In the genomic region with DNA sequence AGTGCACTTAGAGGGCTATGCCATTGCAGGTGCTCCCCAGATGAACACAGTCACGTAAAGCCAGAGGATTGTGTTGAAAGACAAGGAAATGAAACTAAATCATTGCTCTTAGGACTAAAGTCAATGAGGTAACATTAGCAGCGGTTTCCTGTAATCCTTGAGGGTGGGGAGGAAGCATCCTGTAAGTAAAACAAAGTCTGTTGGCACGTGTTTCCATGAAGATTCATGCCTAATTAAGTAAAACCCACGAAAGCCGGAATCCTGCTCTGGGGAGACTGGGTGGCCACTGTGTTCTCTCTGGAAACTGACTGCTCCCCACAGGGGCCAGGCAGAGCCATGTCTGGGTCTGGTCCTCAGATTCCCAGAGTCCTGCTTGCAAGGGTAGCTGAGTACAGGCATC, we compare ENCODE assay signal across 1 cellular context.
TF ChIP-seq lines count a peak whose summit lies in the region.

No MANE protein-coding gene starts in this region.

TF ChIP-seq in GM23338, 12 proteins besides CTCF, POLR2A, EP300 and RAD21 (continued from another document):
- TF ChIP-seq, protein P1, sequence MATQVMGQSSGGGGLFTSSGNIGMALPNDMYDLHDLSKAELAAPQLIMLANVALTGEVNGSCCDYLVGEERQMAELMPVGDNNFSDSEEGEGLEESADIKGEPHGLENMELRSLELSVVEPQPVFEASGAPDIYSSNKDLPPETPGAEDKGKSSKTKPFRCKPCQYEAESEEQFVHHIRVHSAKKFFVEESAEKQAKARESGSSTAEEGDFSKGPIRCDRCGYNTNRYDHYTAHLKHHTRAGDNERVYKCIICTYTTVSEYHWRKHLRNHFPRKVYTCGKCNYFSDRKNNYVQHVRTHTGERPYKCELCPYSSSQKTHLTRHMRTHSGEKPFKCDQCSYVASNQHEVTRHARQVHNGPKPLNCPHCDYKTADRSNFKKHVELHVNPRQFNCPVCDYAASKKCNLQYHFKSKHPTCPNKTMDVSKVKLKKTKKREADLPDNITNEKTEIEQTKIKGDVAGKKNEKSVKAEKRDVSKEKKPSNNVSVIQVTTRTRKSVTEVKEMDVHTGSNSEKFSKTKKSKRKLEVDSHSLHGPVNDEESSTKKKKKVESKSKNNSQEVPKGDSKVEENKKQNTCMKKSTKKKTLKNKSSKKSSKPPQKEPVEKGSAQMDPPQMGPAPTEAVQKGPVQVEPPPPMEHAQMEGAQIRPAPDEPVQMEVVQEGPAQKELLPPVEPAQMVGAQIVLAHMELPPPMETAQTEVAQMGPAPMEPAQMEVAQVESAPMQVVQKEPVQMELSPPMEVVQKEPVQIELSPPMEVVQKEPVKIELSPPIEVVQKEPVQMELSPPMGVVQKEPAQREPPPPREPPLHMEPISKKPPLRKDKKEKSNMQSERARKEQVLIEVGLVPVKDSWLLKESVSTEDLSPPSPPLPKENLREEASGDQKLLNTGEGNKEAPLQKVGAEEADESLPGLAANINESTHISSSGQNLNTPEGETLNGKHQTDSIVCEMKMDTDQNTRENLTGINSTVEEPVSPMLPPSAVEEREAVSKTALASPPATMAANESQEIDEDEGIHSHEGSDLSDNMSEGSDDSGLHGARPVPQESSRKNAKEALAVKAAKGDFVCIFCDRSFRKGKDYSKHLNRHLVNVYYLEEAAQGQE (IDR thresholded peaks at IDR 0.05; ENCODE audit: unreplicated experiment): no peak
- TF ChIP-seq ZNF114 (CRISPR knock-in tag; IDR thresholded peaks at IDR 0.05): no peak
- no peak for TF ChIP-seq EZH2 (IDR thresholded peaks at IDR 0.05; ENCODE audit: low read depth, unreplicated experiment)
- no peak for TF ChIP-seq STAT1 (IDR thresholded peaks at IDR 0.05; ENCODE audit: unreplicated experiment)
- no peak for TF ChIP-seq JUNB (IDR thresholded peaks at IDR 0.05; ENCODE audit: unreplicated experiment)
- TF ChIP-seq NANOG (IDR thresholded peaks at IDR 0.05; ENCODE audit: borderline replicate concordance): no peak
- TF ChIP-seq POLR2AphosphoS5 (IDR thresholded peaks at IDR 0.05; ENCODE audit: low read depth): no peak
- TF ChIP-seq EZH2phosphoT487 (IDR thresholded peaks at IDR 0.05; ENCODE audit: unreplicated experiment): no peak
